ENCODE assay signal across 2 cellular contexts in the genomic region with DNA sequence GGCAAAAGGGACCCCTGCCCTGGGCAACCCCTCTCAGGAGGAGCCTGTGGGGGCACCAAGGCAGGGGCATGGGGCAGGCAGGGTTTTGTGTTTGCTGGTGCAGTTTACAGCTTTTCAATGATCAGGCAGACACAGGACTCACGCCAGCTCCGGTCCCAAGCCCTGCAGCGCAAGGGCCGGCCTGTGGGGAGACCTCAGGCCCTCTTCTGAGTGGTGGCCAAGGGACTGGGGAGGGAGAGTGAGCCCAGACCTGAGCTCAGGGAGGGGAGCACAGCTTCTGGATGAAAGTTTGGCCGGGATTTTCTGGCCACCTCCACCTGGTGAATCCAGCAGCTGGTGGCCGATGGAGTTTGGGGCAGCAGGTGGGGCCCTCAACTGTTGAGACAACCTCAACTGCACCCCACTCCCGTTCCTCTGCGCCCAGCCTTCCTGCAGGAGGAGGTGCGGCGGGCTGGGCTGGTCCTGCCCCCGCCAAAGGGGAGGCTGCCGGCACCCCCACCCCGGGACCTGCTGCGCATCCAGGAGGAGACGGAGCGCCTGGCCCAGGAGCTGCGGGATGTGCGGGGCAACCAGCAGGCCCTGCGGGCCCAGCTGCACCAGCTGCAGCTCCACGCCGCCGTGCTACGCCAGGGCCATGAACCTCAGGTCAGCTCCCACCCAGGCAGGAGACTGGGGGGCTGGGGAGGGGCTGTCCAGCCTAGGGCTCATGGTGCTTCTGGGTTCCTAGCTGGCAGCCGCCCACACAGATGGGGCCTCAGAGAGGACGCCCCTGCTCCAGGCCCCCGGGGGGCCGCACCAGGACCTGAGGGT.
TF ChIP-seq lines count a peak whose summit lies in the region.

No MANE protein-coding gene starts in this region.

TF ChIP-seq in SK-N-SH, 30 proteins besides CTCF, POLR2A, EP300 and RAD21 (continued from another document):
- TF ChIP-seq, protein P1, sequence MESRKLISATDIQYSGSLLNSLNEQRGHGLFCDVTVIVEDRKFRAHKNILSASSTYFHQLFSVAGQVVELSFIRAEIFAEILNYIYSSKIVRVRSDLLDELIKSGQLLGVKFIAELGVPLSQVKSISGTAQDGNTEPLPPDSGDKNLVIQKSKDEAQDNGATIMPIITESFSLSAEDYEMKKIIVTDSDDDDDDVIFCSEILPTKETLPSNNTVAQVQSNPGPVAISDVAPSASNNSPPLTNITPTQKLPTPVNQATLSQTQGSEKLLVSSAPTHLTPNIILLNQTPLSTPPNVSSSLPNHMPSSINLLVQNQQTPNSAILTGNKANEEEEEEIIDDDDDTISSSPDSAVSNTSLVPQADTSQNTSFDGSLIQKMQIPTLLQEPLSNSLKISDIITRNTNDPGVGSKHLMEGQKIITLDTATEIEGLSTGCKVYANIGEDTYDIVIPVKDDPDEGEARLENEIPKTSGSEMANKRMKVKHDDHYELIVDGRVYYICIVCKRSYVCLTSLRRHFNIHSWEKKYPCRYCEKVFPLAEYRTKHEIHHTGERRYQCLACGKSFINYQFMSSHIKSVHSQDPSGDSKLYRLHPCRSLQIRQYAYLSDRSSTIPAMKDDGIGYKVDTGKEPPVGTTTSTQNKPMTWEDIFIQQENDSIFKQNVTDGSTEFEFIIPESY (IDR thresholded peaks at IDR 0.05; ENCODE audit: borderline replicate concordance, low read depth): no peak
- TF ChIP-seq MAX (IDR thresholded peaks at IDR 0.05; ENCODE audit: low read depth) (no peak), NRF1 (IDR thresholded peaks at IDR 0.05; ENCODE audit: low read depth, low read length) (no peak), TEAD4 (IDR thresholded peaks at IDR 0.05; ENCODE audit: borderline replicate concordance, insufficient read depth) (no peak), FOSL2 (IDR thresholded peaks at IDR 0.05; ENCODE audit: borderline replicate concordance, low read depth) (no peak), RXRA (IDR thresholded peaks at IDR 0.05; ENCODE audit: borderline replicate concordance, low read depth) (no peak)
- TF ChIP-seq, protein P2, sequence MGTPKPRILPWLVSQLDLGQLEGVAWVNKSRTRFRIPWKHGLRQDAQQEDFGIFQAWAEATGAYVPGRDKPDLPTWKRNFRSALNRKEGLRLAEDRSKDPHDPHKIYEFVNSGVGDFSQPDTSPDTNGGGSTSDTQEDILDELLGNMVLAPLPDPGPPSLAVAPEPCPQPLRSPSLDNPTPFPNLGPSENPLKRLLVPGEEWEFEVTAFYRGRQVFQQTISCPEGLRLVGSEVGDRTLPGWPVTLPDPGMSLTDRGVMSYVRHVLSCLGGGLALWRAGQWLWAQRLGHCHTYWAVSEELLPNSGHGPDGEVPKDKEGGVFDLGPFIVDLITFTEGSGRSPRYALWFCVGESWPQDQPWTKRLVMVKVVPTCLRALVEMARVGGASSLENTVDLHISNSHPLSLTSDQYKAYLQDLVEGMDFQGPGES (IDR thresholded peaks at IDR 0.05; ENCODE audit: low read depth, low read length): no peak
- TF ChIP-seq, protein P3, sequence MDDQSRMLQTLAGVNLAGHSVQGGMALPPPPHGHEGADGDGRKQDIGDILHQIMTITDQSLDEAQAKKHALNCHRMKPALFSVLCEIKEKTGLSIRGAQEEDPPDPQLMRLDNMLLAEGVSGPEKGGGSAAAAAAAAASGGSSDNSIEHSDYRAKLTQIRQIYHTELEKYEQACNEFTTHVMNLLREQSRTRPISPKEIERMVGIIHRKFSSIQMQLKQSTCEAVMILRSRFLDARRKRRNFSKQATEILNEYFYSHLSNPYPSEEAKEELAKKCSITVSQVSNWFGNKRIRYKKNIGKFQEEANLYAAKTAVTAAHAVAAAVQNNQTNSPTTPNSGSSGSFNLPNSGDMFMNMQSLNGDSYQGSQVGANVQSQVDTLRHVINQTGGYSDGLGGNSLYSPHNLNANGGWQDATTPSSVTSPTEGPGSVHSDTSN (IDR thresholded peaks at IDR 0.05): no peak
- TF ChIP-seq, protein P4, sequence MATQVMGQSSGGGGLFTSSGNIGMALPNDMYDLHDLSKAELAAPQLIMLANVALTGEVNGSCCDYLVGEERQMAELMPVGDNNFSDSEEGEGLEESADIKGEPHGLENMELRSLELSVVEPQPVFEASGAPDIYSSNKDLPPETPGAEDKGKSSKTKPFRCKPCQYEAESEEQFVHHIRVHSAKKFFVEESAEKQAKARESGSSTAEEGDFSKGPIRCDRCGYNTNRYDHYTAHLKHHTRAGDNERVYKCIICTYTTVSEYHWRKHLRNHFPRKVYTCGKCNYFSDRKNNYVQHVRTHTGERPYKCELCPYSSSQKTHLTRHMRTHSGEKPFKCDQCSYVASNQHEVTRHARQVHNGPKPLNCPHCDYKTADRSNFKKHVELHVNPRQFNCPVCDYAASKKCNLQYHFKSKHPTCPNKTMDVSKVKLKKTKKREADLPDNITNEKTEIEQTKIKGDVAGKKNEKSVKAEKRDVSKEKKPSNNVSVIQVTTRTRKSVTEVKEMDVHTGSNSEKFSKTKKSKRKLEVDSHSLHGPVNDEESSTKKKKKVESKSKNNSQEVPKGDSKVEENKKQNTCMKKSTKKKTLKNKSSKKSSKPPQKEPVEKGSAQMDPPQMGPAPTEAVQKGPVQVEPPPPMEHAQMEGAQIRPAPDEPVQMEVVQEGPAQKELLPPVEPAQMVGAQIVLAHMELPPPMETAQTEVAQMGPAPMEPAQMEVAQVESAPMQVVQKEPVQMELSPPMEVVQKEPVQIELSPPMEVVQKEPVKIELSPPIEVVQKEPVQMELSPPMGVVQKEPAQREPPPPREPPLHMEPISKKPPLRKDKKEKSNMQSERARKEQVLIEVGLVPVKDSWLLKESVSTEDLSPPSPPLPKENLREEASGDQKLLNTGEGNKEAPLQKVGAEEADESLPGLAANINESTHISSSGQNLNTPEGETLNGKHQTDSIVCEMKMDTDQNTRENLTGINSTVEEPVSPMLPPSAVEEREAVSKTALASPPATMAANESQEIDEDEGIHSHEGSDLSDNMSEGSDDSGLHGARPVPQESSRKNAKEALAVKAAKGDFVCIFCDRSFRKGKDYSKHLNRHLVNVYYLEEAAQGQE (IDR thresholded peaks at IDR 0.05; ENCODE audit: low read depth, low read length): no peak

TF ChIP-seq in SK-N-SH treated with all-trans-retinoic acid at 6 μM for 48 hours, 23 proteins besides CTCF, POLR2A, EP300 and RAD21 (continued from another document):
- TF ChIP-seq POU6F1 (CRISPR knock-in tag; IDR thresholded peaks at IDR 0.05; ENCODE audit: borderline replicate concordance, low read depth) (no peak), RARB (CRISPR knock-in tag; IDR thresholded peaks at IDR 0.05) (no peak), SNAI2 (CRISPR knock-in tag; IDR thresholded peaks at IDR 0.05) (no peak), OSR1 (CRISPR knock-in tag; IDR thresholded peaks at IDR 0.05) (no peak), ZFP3 (CRISPR knock-in tag; IDR thresholded peaks at IDR 0.05) (no peak), GLIS3 (CRISPR knock-in tag; IDR thresholded peaks at IDR 0.05) (no peak), PPARA (CRISPR knock-in tag; IDR thresholded peaks at IDR 0.05; ENCODE audit: borderline replicate concordance) (no peak), TOX (CRISPR knock-in tag; IDR thresholded peaks at IDR 0.05; ENCODE audit: borderline replicate concordance) (no peak), ZC3H10 (CRISPR knock-in tag; IDR thresholded peaks at IDR 0.05) (no peak), ARNTL (CRISPR knock-in tag; IDR thresholded peaks at IDR 0.05; ENCODE audit: borderline replicate concordance, low read depth) (no peak), CSDC2 (CRISPR knock-in tag; IDR thresholded peaks at IDR 0.05) (no peak), ZNF8 (CRISPR knock-in tag; IDR thresholded peaks at IDR 0.05) (no peak), BACH2 (CRISPR knock-in tag; IDR thresholded peaks at IDR 0.05; ENCODE audit: borderline replicate concordance) (no peak)
